Comparison of ENCODE assay signal across 24 cellular contexts in genomic region chr19:30168760-30169159, GRCh38.
"Had no signal": no experiment of that assay in that cellular context is flagged by ENCODE, and none has a peak within 500 bp of the region (broad histone marks: within the 10 kb centered on the region; RNA-seq: fewer than 3 reads in every experiment).

No MANE protein-coding gene starts in this region.

- H3K9me3 ChIP-seq: breast epithelium, MG63, SJSA1, SK-N-SH had no signal

- H3K27ac ChIP-seq: breast epithelium, SJSA1 had no signal

- DNase-seq: activated CD4-positive, alpha-beta T cell treated with anti-CD3 and anti-CD28 coated beads, Interleukin-2, amount 10 ng/mL, durations not matched to agents 24 days and 14 days; activated CD4-positive, alpha-beta T cell treated with anti-CD3 and anti-CD28 coated beads, Interleukin-2, amount 50 U/mL, for 4 hours; activated CD8-positive, alpha-beta T cell treated with anti-CD3 and anti-CD28 coated beads for 36 hours; activated gamma-delta T cell; activated naive CD4-positive, alpha-beta T cell treated with anti-CD3 and anti-CD28 coated beads for 36 hours; activated naive CD8-positive, alpha-beta T cell treated with anti-CD3 and anti-CD28 coated beads, Interleukin-2, amount 50 U/mL, for 24 hours; activated T-cell treated with anti-CD3 and anti-CD28 coated beads, Interleukin-2, amount 50 U/mL, for 24 hours; aorta; caudate nucleus; Kasumi-1; KG1; MG63; NCI-H1048; NCI-H1105 treated with DMSO at 0.1 percent for 48 hours; NCI-H1436; NCI-H1694; NCI-H1930; NCI-H2081 treated with DMSO at 0.1 percent for 48 hours; NCI-H226; NCI-H524 treated with DMSO at 0.1 percent for 48 hours; SHP77 treated with DMSO at 0.1 percent for 48 hours; SK-N-SH had no signal

- H3K4me3 ChIP-seq: breast epithelium, MG63, SJSA1 had no signal

- H3K4me1 ChIP-seq: breast epithelium, SJSA1 had no signal

- H3K36me3 ChIP-seq: breast epithelium, MG63, SJSA1 had no signal

- H3K27me3 ChIP-seq: MG63, SJSA1 had no signal
